In the genomic region with DNA sequence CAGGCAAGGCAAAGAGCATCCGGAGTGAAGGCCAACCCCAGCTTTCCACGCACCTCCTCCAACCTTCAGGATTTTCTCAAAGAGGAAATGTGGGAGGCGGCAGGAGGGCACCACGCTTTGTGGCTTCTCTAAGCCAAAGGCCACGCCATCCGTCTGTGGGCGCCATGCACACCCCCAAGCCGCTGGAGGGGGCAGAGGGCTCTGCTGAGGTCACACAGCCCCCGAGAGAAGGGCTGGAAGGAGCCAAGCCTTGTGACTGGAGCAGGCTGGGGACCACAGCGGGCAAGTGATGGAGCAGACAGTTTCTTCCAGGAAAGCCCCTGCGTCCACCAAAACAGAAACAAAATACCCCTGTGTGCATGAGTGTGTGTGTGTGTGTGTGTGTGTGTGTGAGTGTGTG, we compare ENCODE assay signal across 14 cellular contexts.
"Had no signal": no experiment of that assay in that cellular context is flagged by ENCODE, and none has a peak within 500 bp of the region (broad histone marks: within the 10 kb centered on the region; RNA-seq: fewer than 3 reads in every experiment).

No MANE protein-coding gene starts in this region.

- H3K36me3 ChIP-seq: cardiac muscle cell, colonic mucosa, gastrocnemius medialis, heart right ventricle had no signal

- H3K4me1 ChIP-seq: colonic mucosa, gastrocnemius medialis, heart right ventricle had no signal

- H3K4me2 ChIP-seq: SK-N-SH had no signal

- H3K9me2 ChIP-seq: SK-N-SH had no signal

- H3K9me3 Mint-ChIP-seq: natural killer cell, WTC11 had no signal

- H3K27ac Mint-ChIP-seq: natural killer cell, T-helper 17 cell, WTC11 had no signal

- FAIRE-seq: astrocyte had no signal

- H3K4me3 ChIP-seq: cardiac muscle cell, colonic mucosa, gastrocnemius medialis, heart right ventricle had no signal

- H3K4me3 Mint-ChIP-seq: natural killer cell, T-helper 17 cell, WTC11 had no signal

- DNase-seq: activated naive CD4-positive, alpha-beta T cell treated with Interleukin-2 at 50 U/mL for 16 hours; effector CD8-positive, alpha-beta T cell; gastrocnemius medialis; heart right ventricle; natural killer cell; occipital lobe; SK-N-SH; stimulated activated CD4-positive, alpha-beta T cell treated with anti-CD3 and anti-CD28 coated beads, Interleukin-2, amount 100 ng/mL, for 48 hours; stimulated activated naive CD8-positive, alpha-beta T cell treated with anti-CD3 and anti-CD28 coated beads, Interleukin-15, Interleukin-2, amounts not matched to agents 100 U/mL and 50 U/mL, for 24 hours; T-helper 17 cell had no signal

- H3K4me1 Mint-ChIP-seq: natural killer cell, T-helper 17 cell had no signal

- H3K9me3 ChIP-seq: colonic mucosa, gastrocnemius medialis, SK-N-SH had no signal

- H3K36me3 Mint-ChIP-seq: natural killer cell, WTC11 had no signal

- ATAC-seq: gastrocnemius medialis; heart right ventricle; natural killer cell; stimulated activated naive CD8-positive, alpha-beta T cell treated with anti-CD3 and anti-CD28 coated beads, Interleukin-15, Interleukin-2, amounts not matched to agents 100 U/mL and 50 U/mL, for 24 hours; T-helper 17 cell; WTC11 had no signal

- H3K27ac ChIP-seq: cardiac muscle cell, colonic mucosa, gastrocnemius medialis, heart right ventricle had no signal

- H3K27me3 ChIP-seq: cardiac muscle cell, colonic mucosa had no signal

- H3K9ac ChIP-seq: SK-N-SH had no signal
